Comparison of ENCODE assay signal across 9 cellular contexts in the genomic region with DNA sequence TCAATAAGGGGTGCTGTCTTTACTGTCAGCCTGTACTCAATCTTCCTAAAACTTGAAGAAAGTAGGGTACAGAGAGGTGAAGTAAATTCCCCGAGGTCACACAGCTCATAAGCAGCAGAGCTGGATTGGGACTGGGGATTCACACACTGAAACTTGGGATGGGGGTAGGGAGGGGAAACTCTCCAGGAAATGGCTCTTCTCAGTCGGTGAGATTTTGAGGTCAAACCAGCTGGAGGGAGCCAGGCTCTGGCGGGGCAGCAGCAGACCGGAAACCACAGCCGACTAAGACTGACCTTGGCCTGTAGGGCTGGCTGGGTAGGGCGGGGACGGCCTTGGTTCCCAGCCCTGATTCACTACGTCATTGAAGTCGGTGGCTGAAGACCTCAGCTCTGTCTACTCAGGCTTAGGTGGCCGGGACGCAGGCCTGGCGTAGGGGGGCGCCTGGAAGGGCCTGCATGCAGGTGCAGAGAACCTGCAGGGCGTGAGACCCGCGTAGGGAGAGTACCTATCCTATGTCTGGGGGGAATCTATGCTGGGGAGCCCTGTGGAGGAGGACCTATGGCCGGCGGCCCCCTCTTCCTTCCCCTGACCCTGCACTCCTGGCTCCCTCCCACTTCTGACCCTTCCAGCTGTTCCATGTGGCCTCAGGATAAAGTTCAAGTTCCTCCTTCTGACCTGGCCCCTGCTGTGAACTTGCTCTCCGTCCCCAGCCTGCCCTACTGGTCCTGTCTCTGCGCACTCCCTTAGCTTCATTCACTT. TPM values are rescaled to one million over a fixed set of nuclear protein-coding genes. Genes with fewer than 3 reads are reported as not detected.
A peak's percentile ranks its signal among the peaks of the same experiment; 100 is the strongest.
DNase-seq lines count a peak whose midpoint lies in the region; ATAC-seq, FAIRE-seq and TF ChIP-seq lines count a peak whose summit lies in the region.
"Had no signal": no experiment of that assay in that cellular context is flagged by ENCODE, and none has a peak within 500 bp of the region (broad histone marks: within the 10 kb centered on the region; RNA-seq: fewer than 3 reads in every experiment).

No MANE protein-coding gene starts in this region.

- no peak for TF ChIP-seq RAD21 in A549 (conservative IDR thresholded peaks at IDR 0.05 in 1 of 2, IDR thresholded peaks at IDR 0.05 in 1 of 2)

- WGBS in A549 (ENCODE audit: missing lambda C conversion rate), result 67% methylated on average over 20 of the region's 20 CpGs

- no peak overlapping the region for H3K4me3 Mint-ChIP-seq in activated B cell treated with CpG ODN at 0.5 μM for 24 hours

- POLR2A ChIA-PET in A549 (lab: Yijun Ruan, JAX) (no interaction called here), activated B cell treated with CpG ODN at 0.5 μM for 24 hours (lab: Charles Lee) (no interaction called here)

- H3K9me3 Mint-ChIP-seq in activated B cell treated with CpG ODN at 0.5 μM for 24 hours, result no peaks in the 10 kb centered on the region

- H3K27me3 ChIP-seq in WERI-Rb-1 (ENCODE audit: insufficient read depth, low read depth, severe bottlenecking), result no peaks in the 10 kb centered on the region

- no peak overlapping the region for H3K4me3 ChIP-seq in A549
- no peak overlapping the region for H3K4me3 ChIP-seq in WERI-Rb-1 (ENCODE audit: low read depth, low read length)

- H3K36me3 ChIP-seq in WERI-Rb-1, result no peaks in the 10 kb centered on the region

- TF ChIP-seq POLR2A in A549 (IDR thresholded peaks at IDR 0.05; ENCODE audit: low read length), result no peak

- no peak for FAIRE-seq in A549 (lab: Jason Lieb, UNC)

- TF ChIP-seq CTCF in A549 (IDR thresholded peaks at IDR 0.05) (no peak), activated B cell treated with CpG ODN at 0.5 μM for 24 hours (IDR thresholded peaks at IDR 0.05) (no peak), WERI-Rb-1 (IDR thresholded peaks at IDR 0.05; ENCODE audit: low read depth, low read length) (no peak)

- intact Hi-C loops in activated B cell treated with CpG ODN at 0.5 μM for 24 hours (cut with micrococcal nuclease), result loop anchor here (5.0 kb wide), 1 partner anchor 57 kb away; no protein-coding TSS in a partner anchor
- intact Hi-C loops in head of caudate nucleus (cut with DNase I), result no loop called here
- intact Hi-C loops in posterior cingulate gyrus (cut with DNase I), result no loop called here

- H3K27ac Mint-ChIP-seq in activated B cell treated with CpG ODN at 0.5 μM for 24 hours, result no peak overlapping the region

- peak; percentile 42 to 67; a peak in 4 of 6 replicates for ATAC-seq in A549
- ATAC-seq in GM19043 (IDR thresholded peaks at IDR 0.05; ENCODE audit: low read depth, unreplicated experiment), result peak; percentile 66
- peak; percentile 73 for ATAC-seq in HG03520 (IDR thresholded peaks at IDR 0.05; ENCODE audit: unreplicated experiment)
- peak; percentile 52 for ATAC-seq in activated B cell treated with CpG ODN at 0.5 μM for 24 hours (ENCODE audit: low read depth)

- H3K9me3 ChIP-seq in A549 (no peaks in the 10 kb centered on the region), WERI-Rb-1 (ENCODE audit: severe bottlenecking) (no peaks in the 10 kb centered on the region)

- H3K36me3 Mint-ChIP-seq in activated B cell treated with CpG ODN at 0.5 μM for 24 hours (ENCODE audit: low read depth), result no peaks in the 10 kb centered on the region

- no peak overlapping the region for H3K4me2 ChIP-seq in A549

- DNase-seq in A549 (ENCODE audit: low read depth in 1 of 2, low spot score in 1 of 2) (peak in 1 of 2 experiments; percentile 51), activated B cell treated with CpG ODN at 0.5 μM for 24 hours (no peak), head of caudate nucleus (peak; percentile 14 to 70 (median 50)), posterior cingulate gyrus (peak in 6 of 10 donors; percentile 6 to 91 (median 29)), NCI-H2081 (lab: John Stamatoyannopoulos, UW) (no peak), WERI-Rb-1 (no peak)

- H3K4me1 ChIP-seq in A549, result peaks cover 6% of the 10 kb centered on the region; the same call in 1 of the 3 replicates

- H3K27ac ChIP-seq in A549, result no peak overlapping the region
- H3K27ac ChIP-seq in WERI-Rb-1, result no peak overlapping the region

- peaks cover 10% of the 10 kb centered on the region for H3K4me1 Mint-ChIP-seq in activated B cell treated with CpG ODN at 0.5 μM for 24 hours

- H3K27me3 Mint-ChIP-seq in activated B cell treated with CpG ODN at 0.5 μM for 24 hours, result peaks cover 11% of the 10 kb centered on the region

- no peak for TF ChIP-seq EP300 in A549 (IDR thresholded peaks at IDR 0.05)

- CTCF ChIA-PET in A549 (lab: Yijun Ruan, JAX), result interaction anchor here (1.1 to 2.7 kb wide), 6 partner anchors 9 to 69 kb away, joined by 3 to 10 read pairs (median 5); a partner anchor contains a TSS
- CTCF ChIA-PET in activated B cell treated with CpG ODN at 0.5 μM for 24 hours (lab: Charles Lee), result no interaction called here

TF ChIP-seq in A549, 52 proteins besides CTCF, POLR2A, EP300 and RAD21:
- TF ChIP-seq TP53 (CRISPR knock-in tag; IDR thresholded peaks at IDR 0.05) (no peak), FOXS1 (CRISPR knock-in tag; IDR thresholded peaks at IDR 0.05) (no peak), RFX5 (IDR thresholded peaks at IDR 0.05) (no peak), CHD4 (IDR thresholded peaks at IDR 0.05; ENCODE audit: borderline replicate concordance) (no peak), JUN (IDR thresholded peaks at IDR 0.05) (no peak), BHLHE40 (IDR thresholded peaks at IDR 0.05; ENCODE audit: low read depth, low read length) (no peak), HOXB5 (CRISPR knock-in tag; IDR thresholded peaks at IDR 0.05) (no peak), KDM5A (IDR thresholded peaks at IDR 0.05) (no peak), RARB (CRISPR knock-in tag; IDR thresholded peaks at IDR 0.05) (no peak), RNF2 (IDR thresholded peaks at IDR 0.05; ENCODE audit: borderline replicate concordance, low read depth) (no peak), HDAC2 (IDR thresholded peaks at IDR 0.05) (no peak), POLR2AphosphoS2 (conservative IDR thresholded peaks at IDR 0.05; ENCODE audit: low read length) (no peak)
- TF ChIP-seq, protein P1, sequence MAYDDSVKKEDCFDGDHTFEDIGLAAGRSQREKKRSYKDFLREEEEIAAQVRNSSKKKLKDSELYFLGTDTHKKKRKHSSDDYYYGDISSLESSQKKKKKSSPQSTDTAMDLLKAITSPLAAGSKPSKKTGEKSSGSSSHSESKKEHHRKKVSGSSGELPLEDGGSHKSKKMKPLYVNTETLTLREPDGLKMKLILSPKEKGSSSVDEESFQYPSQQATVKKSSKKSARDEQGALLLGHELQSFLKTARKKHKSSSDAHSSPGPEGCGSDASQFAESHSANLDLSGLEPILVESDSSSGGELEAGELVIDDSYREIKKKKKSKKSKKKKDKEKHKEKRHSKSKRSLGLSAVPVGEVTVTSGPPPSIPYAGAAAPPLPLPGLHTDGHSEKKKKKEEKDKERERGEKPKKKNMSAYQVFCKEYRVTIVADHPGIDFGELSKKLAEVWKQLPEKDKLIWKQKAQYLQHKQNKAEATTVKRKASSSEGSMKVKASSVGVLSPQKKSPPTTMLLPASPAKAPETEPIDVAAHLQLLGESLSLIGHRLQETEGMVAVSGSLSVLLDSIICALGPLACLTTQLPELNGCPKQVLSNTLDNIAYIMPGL (CRISPR knock-in tag; IDR thresholded peaks at IDR 0.05; ENCODE audit: borderline replicate concordance), result no peak
- TF ChIP-seq, protein P2, sequence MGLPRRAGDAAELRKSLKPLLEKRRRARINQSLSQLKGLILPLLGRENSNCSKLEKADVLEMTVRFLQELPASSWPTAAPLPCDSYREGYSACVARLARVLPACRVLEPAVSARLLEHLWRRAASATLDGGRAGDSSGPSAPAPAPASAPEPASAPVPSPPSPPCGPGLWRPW (IDR thresholded peaks at IDR 0.05), result no peak

RNA-seq across cellular contexts. Expression of a gene that starts 11.8 kb away (rescaled TPM):
- polyA plus RNA-seq in A549 (2011; rRNA removed), result 0.03 TPM in 1 of 2 replicates, not detected in the other
- polyA plus RNA-seq in A549 (2012; cell fraction: cytosol; rRNA removed), result 0.01 TPM in 1 of 2 replicates, not detected in the other
- polyA plus RNA-seq in A549 (2012; cell fraction: nucleus; rRNA removed), result 0.02 and 0.21 TPM in 2 replicates
- polyA plus RNA-seq in A549 (2017; fragmentation: RNase III; extraction: RNeasy Plus Mini Kit Qiagen cat#74134 plus additional on column Dnase treatment), result not detected in 3 replicates
- polyA minus RNA-seq in A549 (2011; rRNA and poly(A)+ RNA removed), result not detected in 2 replicates
- total RNA-seq in activated B cell treated with CpG ODN at 0.5 μM for 24 hours, result 0.10 and 0.13 TPM in 2 replicates
- total RNA-seq: dermis microvascular lymphatic vessel endothelial cell had no signal

RNA-seq across cellular contexts. Expression of a gene that starts 28.6 kb away (rescaled TPM):
- polyA plus RNA-seq in A549 (2011; rRNA removed) (0.45 and 0.57 TPM in 2 replicates), A549 (2017; fragmentation: RNase III; extraction: RNeasy Plus Mini Kit Qiagen cat#74134 plus additional on column Dnase treatment) (0.21 to 0.48 TPM (median 0.22 TPM) in 3 replicates)
- 0.52 and 0.62 TPM in 2 replicates for polyA plus RNA-seq in A549 (2012; cell fraction: cytosol; rRNA removed)
- polyA plus RNA-seq in A549 (2012; cell fraction: nucleus; rRNA removed), result 1.4 and 1.8 TPM in 2 replicates
- 0.33 and 0.54 TPM in 2 replicates for polyA minus RNA-seq in A549 (2011; rRNA and poly(A)+ RNA removed)
- 0.07 and 0.17 TPM in 2 replicates for total RNA-seq in activated B cell treated with CpG ODN at 0.5 μM for 24 hours

RNA-seq across cellular contexts. Expression of a gene that starts 44.9 kb away (rescaled TPM):
- polyA plus RNA-seq in A549 (2011; rRNA removed), result 80.9 and 90.1 TPM in 2 replicates
- 288 and 335 TPM in 2 replicates for polyA plus RNA-seq in A549 (2012; cell fraction: cytosol; rRNA removed)
- 507 and 616 TPM in 2 replicates for polyA plus RNA-seq in A549 (2012; cell fraction: nucleus; rRNA removed)
- 147 to 154 TPM (median 150 TPM) in 3 replicates for polyA plus RNA-seq in A549 (2017; fragmentation: RNase III; extraction: RNeasy Plus Mini Kit Qiagen cat#74134 plus additional on column Dnase treatment)
- polyA minus RNA-seq in A549 (2011; rRNA and poly(A)+ RNA removed), result 62.5 and 70.8 TPM in 2 replicates
- total RNA-seq in activated B cell treated with CpG ODN at 0.5 μM for 24 hours, result 119 and 129 TPM in 2 replicates

Comparison
In these comparisons a context has a peak if more than half of its experiments do, and no peak if none do; other contexts are left out.
1. DNase-seq: peak in head of caudate nucleus (42 of 42) and posterior cingulate gyrus (6 of 10); none in activated B cell treated with CpG ODN at 0.5 μM for 24 hours (single experiment), NCI-H2081 (0 of 2) and WERI-Rb-1 (single experiment).
2. Peak in every context shown above with its lines, with median percentiles within 50 percentile points of each other: ATAC-seq.